ENCODE assay signal across 8 cellular contexts in the genomic region with DNA sequence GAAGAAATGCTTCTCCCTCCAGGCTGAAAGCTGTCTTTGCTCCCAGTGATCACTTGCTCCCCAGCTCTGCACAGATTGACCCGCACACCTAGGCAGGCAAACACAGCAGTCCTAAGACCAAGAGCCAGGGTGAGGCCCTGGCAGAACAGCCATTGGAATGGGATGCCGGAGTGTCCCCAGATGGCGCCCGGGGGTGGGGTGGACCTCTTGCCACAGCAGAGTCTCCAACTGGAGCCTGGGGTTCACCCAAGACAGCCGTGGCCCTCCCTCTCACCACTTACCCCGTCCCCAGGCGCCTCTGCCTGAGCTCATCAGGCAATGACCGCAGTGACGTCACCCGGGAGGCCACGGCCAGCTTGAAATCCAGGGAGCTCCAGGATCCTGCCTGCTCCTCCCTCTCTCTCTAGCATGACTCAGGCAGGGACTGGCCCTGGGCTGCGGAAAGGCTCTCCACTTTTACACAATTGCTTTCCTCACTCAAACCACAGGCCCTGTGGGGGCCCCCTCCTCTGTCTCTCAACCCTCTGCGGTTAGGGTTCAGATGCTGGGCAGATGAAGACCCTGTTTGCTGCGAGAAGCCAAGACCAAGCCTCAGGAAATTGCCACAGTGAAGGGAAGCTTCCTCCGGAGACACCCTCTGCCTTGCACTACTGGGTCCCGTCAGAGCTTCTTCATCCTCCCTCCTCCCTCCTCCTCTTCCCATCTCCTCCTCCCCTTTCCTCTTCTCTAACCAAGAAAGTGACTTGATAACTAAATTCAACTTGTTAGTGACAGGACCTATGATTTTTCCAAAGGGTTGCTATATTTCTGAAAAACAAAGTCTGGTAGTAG. TPM values are rescaled to one million over a fixed set of nuclear protein-coding genes. Genes with fewer than 3 reads are reported as not detected.
DNase-seq lines count a peak whose midpoint lies in the region; ATAC-seq and TF ChIP-seq lines count a peak whose summit lies in the region.

No MANE protein-coding gene starts in this region.

- H3K36me3 ChIP-seq in mucosa of stomach (ENCODE audit: control insufficient read depth, insufficient read depth, low read length): no peaks in the 10 kb centered on the region
- H3K36me3 ChIP-seq in OCI-LY7 (ENCODE audit: insufficient read depth, low read length): no peaks in the 10 kb centered on the region

- DNase-seq in DMS53 (lab: John Stamatoyannopoulos, UW) (peak; percentile 94), NCI-H2107 treated with DMSO at 0.1 percent for 48 hours (lab: John Stamatoyannopoulos, UW; ENCODE audit: unreplicated experiment) (peak; percentile 55), epithelial cell of prostate (ENCODE audit: low read depth, low spot score) (peak; percentile 80), OCI-LY7 (ENCODE audit: low spot score) (no peak)
- peak; percentile 19 to 27 for DNase-seq in activated CD8-positive, alpha-beta memory T cell treated with anti-CD3 and anti-CD28 coated beads for 4 hours (ENCODE audit: low read depth in 2 of 2)
- DNase-seq in stimulated activated CD8-positive, alpha-beta memory T cell treated with anti-CD3 and anti-CD28 coated beads, Interleukin-7, amount 100 ng/mL, for 4 hours (ENCODE audit: low read depth in 2 of 2): peak; percentile 14 to 47

- H3K4me2 ChIP-seq in OCI-LY7 (ENCODE audit: low read length): no peak overlapping the region

- no peak for ATAC-seq in GM18909 (IDR thresholded peaks at IDR 0.05; ENCODE audit: poor library complexity, unreplicated experiment)

- no peaks in the 10 kb centered on the region for H3K9me3 ChIP-seq in mucosa of stomach (ENCODE audit: control insufficient read depth, low read length)
- no peaks in the 10 kb centered on the region for H3K9me3 ChIP-seq in OCI-LY7 (ENCODE audit: low read length)

- TF ChIP-seq CTCF in OCI-LY7 (conservative IDR thresholded peaks at IDR 0.05; ENCODE audit: low read length): no peak

- no peaks in the 10 kb centered on the region for H3K27me3 ChIP-seq in mucosa of stomach (ENCODE audit: control insufficient read depth, insufficient read depth, low read length)

- H3K9me2 ChIP-seq in OCI-LY7 (ENCODE audit: insufficient read depth, low read length): no peaks in the 10 kb centered on the region

- H3K4me1 ChIP-seq in mucosa of stomach (ENCODE audit: control insufficient read depth, insufficient read depth, low read length) (peaks cover 20% of the 10 kb centered on the region), OCI-LY7 (ENCODE audit: insufficient read depth, low read length, poor library complexity, severe bottlenecking) (no peaks in the 10 kb centered on the region)

- H3K4me3 ChIP-seq in mucosa of stomach (ENCODE audit: low read length): no peak overlapping the region
- H3K4me3 ChIP-seq in OCI-LY7 (ENCODE audit: low read depth, low read length, poor library complexity, severe bottlenecking): no peak overlapping the region

- H3K9ac ChIP-seq in mucosa of stomach (ENCODE audit: low read length): peak overlapping the region; percentile 44

- POLR2A ChIA-PET in OCI-LY7 (lab: Charles Lee): interaction anchor here (0.5 kb wide), 1 partner anchor 364 kb away, joined by 3 read pairs; no protein-coding TSS in a partner anchor

- peak overlapping the region; percentile 14 for H3K27ac ChIP-seq in epithelial cell of prostate
- no peak overlapping the region for H3K27ac ChIP-seq in OCI-LY7 (ENCODE audit: low read depth, low read length, poor library complexity, severe bottlenecking)

- intact Hi-C loops in OCI-LY7 (cut with micrococcal nuclease; ENCODE audit: unreplicated experiment): no loop called here

- H3K79me2 ChIP-seq in OCI-LY7 (ENCODE audit: insufficient read depth, low read depth, low read length): no peaks in the 10 kb centered on the region

- H4K20me1 ChIP-seq in OCI-LY7 (ENCODE audit: insufficient read depth, low read length): no peaks in the 10 kb centered on the region; the same call in 1 of the 2 replicates

- CTCF ChIA-PET in OCI-LY7 (lab: Charles Lee; ENCODE audit: unreplicated experiment): interaction anchor here (0.7 kb wide), 1 partner anchor 21 kb away, joined by 3 read pairs; no protein-coding TSS in a partner anchor

- no TSS peak for BruUV-seq in OCI-LY7 (replicated peaks; lab: Mats Ljungman, UMichigan)

- no peak overlapping the region for H2AFZ ChIP-seq in OCI-LY7 (ENCODE audit: low read length)

RNA-seq across cellular contexts. Expression of gene PTGES, which starts 24.3 kb away (rescaled TPM):
- not detected in 2 replicates for total RNA-seq in OCI-LY7 (2014; rRNA removed; shearing (Covaris generic))
- total RNA-seq in OCI-LY7 (2022): not detected in 2 replicates

RNA-seq across cellular contexts. Expression of gene TOR1B, which starts 25.8 kb away (rescaled TPM):
- total RNA-seq in OCI-LY7 (2014; rRNA removed; shearing (Covaris generic)): 12.0 and 13.3 TPM in 2 replicates
- total RNA-seq in OCI-LY7 (2022): 14.9 and 18.4 TPM in 2 replicates

RNA-seq across cellular contexts. Expression of gene TOR1A, which starts 46.8 kb away (rescaled TPM):
- total RNA-seq in OCI-LY7 (2014; rRNA removed; shearing (Covaris generic)): 32.7 and 34.9 TPM in 2 replicates
- total RNA-seq in OCI-LY7 (2022): 37.0 and 37.4 TPM in 2 replicates

RNA-seq across cellular contexts. Expression of gene C9orf78, which starts 57.9 kb away (rescaled TPM):
- 49.4 and 57.6 TPM in 2 replicates for total RNA-seq in OCI-LY7 (2014; rRNA removed; shearing (Covaris generic))
- 60.6 and 62.4 TPM in 2 replicates for total RNA-seq in OCI-LY7 (2022)

RNA-seq across cellular contexts. Expression of gene USP20, which starts 58.1 kb away (rescaled TPM):
- total RNA-seq in OCI-LY7 (2014; rRNA removed; shearing (Covaris generic)): 14.4 and 15.5 TPM in 2 replicates
- 24.1 and 26.1 TPM in 2 replicates for total RNA-seq in OCI-LY7 (2022)
